Comparison of ENCODE assay signal across 17 cellular contexts in genomic region chr1:111730706-111731105, GRCh38. TPM values are rescaled to one million over a fixed set of nuclear protein-coding genes. Genes with fewer than 3 reads are reported as not detected.
DNase-seq lines count a peak whose midpoint lies in the region; ATAC-seq and TF ChIP-seq lines count a peak whose summit lies in the region.
"Had no signal": no experiment of that assay in that cellular context is flagged by ENCODE, and none has a peak within 500 bp of the region (broad histone marks: within the 10 kb centered on the region; RNA-seq: fewer than 3 reads in every experiment).

No MANE protein-coding gene starts in this region.

- POLR2A ChIA-PET in Caco-2 (lab: Charles Lee), result no interaction called here

- no peaks in the 10 kb centered on the region for H3K27me3 Mint-ChIP-seq in Caco-2 (ENCODE audit: insufficient read depth, unreplicated experiment)
- no peaks in the 10 kb centered on the region for H3K27me3 Mint-ChIP-seq in brain

- in situ Hi-C loops in brain microvascular endothelial cell (cut with HindIII; ENCODE audit: low pct_ligation_motif_present, low sequenced_read_pairs), result no loop called here

- H3K36me3 Mint-ChIP-seq in Caco-2 (ENCODE audit: insufficient read depth, unreplicated experiment), result no peaks in the 10 kb centered on the region
- peaks cover 10% of the 10 kb centered on the region for H3K36me3 Mint-ChIP-seq in brain
- H3K36me3 Mint-ChIP-seq: CD4-positive, CD25-positive, alpha-beta regulatory T cell had no signal

- CTCF ChIA-PET in Caco-2 (lab: Charles Lee), result no interaction called here

- DNase-seq in Caco-2 (no peak), retina (peak; percentile 0), NCI-H2196 treated with DMSO at 0.1 percent for 48 hours (lab: John Stamatoyannopoulos, UW; ENCODE audit: unreplicated experiment) (no peak), brain microvascular endothelial cell (no peak)
- DNase-seq: ACHN; Calu3; CD4-positive, CD25-positive, alpha-beta regulatory T cell; DMS79; IMR-90; Kasumi-1; NCI-H1105 treated with DMSO at 0.1 percent for 48 hours; NCI-H1930; NCI-H510A treated with DMSO at 0.1 percent for 48 hours had no signal

- no peak overlapping the region for H3K27ac ChIP-seq in iPS-20b (ENCODE audit: low read length)
- H3K27ac ChIP-seq in brain microvascular endothelial cell, result no peak overlapping the region

- H3K9me3 ChIP-seq in Caco-2 (no peaks in the 10 kb centered on the region), iPS-20b (ENCODE audit: insufficient read depth, low read depth, low read length) (no peaks in the 10 kb centered on the region)
- H3K9me3 ChIP-seq: HAP-1 had no signal

- H3K4me3 ChIP-seq in Caco-2 (ENCODE audit: low read depth, low read length), result no peak overlapping the region
- no peak overlapping the region for H3K4me3 ChIP-seq in iPS-20b (ENCODE audit: low read length)
- no peak overlapping the region for H3K4me3 ChIP-seq in brain microvascular endothelial cell (ENCODE audit: low read depth, low read length)
- H3K4me3 ChIP-seq: HAP-1 had no signal

- H3K4me1 Mint-ChIP-seq in Caco-2 (ENCODE audit: low read depth, unreplicated experiment) (peaks cover 8% of the 10 kb centered on the region), brain (peaks cover 39% of the 10 kb centered on the region)
- H3K4me1 Mint-ChIP-seq: CD4-positive, CD25-positive, alpha-beta regulatory T cell had no signal

- no peaks in the 10 kb centered on the region; the same call in 1 of the 2 replicates for H3K4me1 ChIP-seq in Caco-2
- peaks cover 11% of the 10 kb centered on the region for H3K4me1 ChIP-seq in iPS-20b (ENCODE audit: insufficient read depth, low read length)
- H3K4me1 ChIP-seq: HAP-1 had no signal

- no peaks in the 10 kb centered on the region for H3K9me3 Mint-ChIP-seq in Caco-2 (ENCODE audit: unreplicated experiment)
- no peaks in the 10 kb centered on the region for H3K9me3 Mint-ChIP-seq in brain
- H3K9me3 Mint-ChIP-seq: CD4-positive, CD25-positive, alpha-beta regulatory T cell had no signal

- H3K27ac Mint-ChIP-seq in Caco-2 (ENCODE audit: unreplicated experiment) (peak overlapping the region; percentile 7), brain (peak overlapping the region in 4 of 5 experiments; percentile 26 to 77 (median 64))
- H3K27ac Mint-ChIP-seq: CD4-positive, CD25-positive, alpha-beta regulatory T cell had no signal

- H3K27me3 ChIP-seq in Caco-2 (replicated peaks; ENCODE audit: control insufficient read depth, insufficient read depth, low read length) (no peaks in the 10 kb centered on the region), iPS-20b (ENCODE audit: insufficient read depth, low read length) (no peaks in the 10 kb centered on the region), brain microvascular endothelial cell (replicated peaks) (no peaks in the 10 kb centered on the region)

- H3K4me3 Mint-ChIP-seq in Caco-2 (ENCODE audit: unreplicated experiment), result no peak overlapping the region
- H3K4me3 Mint-ChIP-seq in brain, result peak overlapping the region in 2 of 5 experiments; percentile 7 to 36
- H3K4me3 Mint-ChIP-seq: CD4-positive, CD25-positive, alpha-beta regulatory T cell had no signal

- H3K9ac ChIP-seq in iPS-20b (ENCODE audit: low read depth, low read length), result peak overlapping the region; percentile 7; the same call in 1 of the 2 replicates

- TF ChIP-seq CTCF in Caco-2 (IDR thresholded peaks at IDR 0.05; ENCODE audit: insufficient read depth in 1 of 2, low read depth in 1 of 2, low read length in 1 of 2, severe bottlenecking in 1 of 2, unreplicated experiment in 1 of 2) (no peak), brain (conservative IDR thresholded peaks at IDR 0.05) (no peak), brain microvascular endothelial cell (IDR thresholded peaks at IDR 0.05; ENCODE audit: low read depth, low read length, missing control alignments) (no peak)

- no peak for ATAC-seq in HG03108 (IDR thresholded peaks at IDR 0.05; ENCODE audit: unreplicated experiment)

- no TSS peak for BruUV-seq in Caco-2 (replicated peaks; lab: Mats Ljungman, UMichigan)

- intact Hi-C loops in Caco-2 (cut with micrococcal nuclease; ENCODE audit: unreplicated experiment), result no loop called here

- H3K36me3 ChIP-seq in Caco-2 (ENCODE audit: control insufficient read depth, insufficient read depth, low read length), result no peaks in the 10 kb centered on the region
- no peaks in the 10 kb centered on the region for H3K36me3 ChIP-seq in iPS-20b (ENCODE audit: insufficient read depth, low read depth, low read length)
- H3K36me3 ChIP-seq in brain microvascular endothelial cell (replicated peaks), result no peaks in the 10 kb centered on the region

RNA-seq across cellular contexts. Expression of gene INKA2, which starts 8.5 kb away (rescaled TPM):
- 5.8 and 8.5 TPM in 2 replicates for total RNA-seq in Caco-2 (2022)
- polyA plus RNA-seq in brain (ENCODE audit: insufficient read depth, low read depth, low replicate concordance), result 20.5 TPM
- total RNA-seq: Calu3; CD4-positive, CD25-positive, alpha-beta regulatory T cell had no signal

RNA-seq across cellular contexts. Expression of gene DDX20, which starts 25.0 kb away (rescaled TPM):
- 10.4 and 11.6 TPM in 2 replicates for total RNA-seq in Caco-2 (2022)
- 3.9 TPM for polyA plus RNA-seq in brain (ENCODE audit: insufficient read depth, low read depth, low replicate concordance)
